ENCODE assay signal across 15 cellular contexts in genomic region chr10:128105383-128105782, GRCh38. TPM values are rescaled to one million over a fixed set of nuclear protein-coding genes. Genes with fewer than 3 reads are reported as not detected.
DNase-seq lines count a peak whose midpoint lies in the region; ATAC-seq and TF ChIP-seq lines count a peak whose summit lies in the region.
"Had no signal": no experiment of that assay in that cellular context is flagged by ENCODE, and none has a peak within 500 bp of the region (broad histone marks: within the 10 kb centered on the region; RNA-seq: fewer than 3 reads in every experiment).

No MANE protein-coding gene starts in this region.

- H3K36me3 ChIP-seq in PC-3 (ENCODE audit: low read depth, low read length): peaks cover 73% of the 10 kb centered on the region
- H3K36me3 ChIP-seq in upper lobe of right lung: no peaks in the 10 kb centered on the region

- no peak overlapping the region for H3K4me2 ChIP-seq in PC-3 (ENCODE audit: low read length)

- H3K27ac ChIP-seq in C4-2B (0 out of 2 replicates have a peak overlapping the region, but pooled peaks have one; percentile 7), PC-3 (ENCODE audit: low read length) (no peak overlapping the region), upper lobe of right lung (no peak overlapping the region)
- H3K27ac ChIP-seq: 22Rv1 had no signal

- H3K9ac ChIP-seq in PC-3 (ENCODE audit: low read length): no peak overlapping the region

- no peak for DNase-seq in T-helper 2 cell treated with Interferon-gamma antibody and Interleukin-4, amounts not matched to agents 5 μg/mL and 100 μg/mL, for 36 hours (ENCODE audit: low spot score)
- DNase-seq in T-helper 2 cell (no peak), PC-3 (no peak), osteocyte (ENCODE audit: extremely low spot score, unreplicated experiment) (peak; percentile 54), upper lobe of right lung (no peak), omental fat pad (ENCODE audit: low spot score) (no peak)
- DNase-seq: Caco-2; CD8-positive, alpha-beta memory T cell; DND-41; GF-D8; GOT3; H9; KBM-7 had no signal

- intact Hi-C loops in PC-3 (cut with micrococcal nuclease): no loop called here
- intact Hi-C loops in upper lobe of right lung (cut with DNase I): no loop called here

- ATAC-seq in PC-3 (no peak), upper lobe of right lung (no peak), omental fat pad (ENCODE audit: low FRiP score) (no peak)

- no peaks in the 10 kb centered on the region for H3K27me3 Mint-ChIP-seq in T-helper 2 cell treated with Interferon-gamma antibody and Interleukin-4, amounts not matched to agents 5 μg/mL and 100 μg/mL, for 36 hours (ENCODE audit: low read depth)
- no peaks in the 10 kb centered on the region for H3K27me3 Mint-ChIP-seq in osteocyte (ENCODE audit: unreplicated experiment)
- H3K27me3 Mint-ChIP-seq: CD8-positive, alpha-beta memory T cell had no signal

- H2AFZ ChIP-seq in PC-3 (ENCODE audit: low read length): no peak overlapping the region

- no peak overlapping the region for H3K4me3 Mint-ChIP-seq in T-helper 2 cell treated with Interferon-gamma antibody and Interleukin-4, amounts not matched to agents 5 μg/mL and 100 μg/mL, for 36 hours
- H3K4me3 Mint-ChIP-seq in osteocyte (ENCODE audit: unreplicated experiment): no peak overlapping the region
- H3K4me3 Mint-ChIP-seq: H9 had no signal

- CTCF ChIA-PET in PC-3 (lab: Charles Lee): no interaction called here

- H3K79me2 ChIP-seq in PC-3 (ENCODE audit: low read length): no peaks in the 10 kb centered on the region; the same call in 1 of the 2 replicates

- H3K4me3 ChIP-seq in PC-3 (ENCODE audit: low read length) (no peak overlapping the region), upper lobe of right lung (no peak overlapping the region)

- no peaks in the 10 kb centered on the region for H3K9me2 ChIP-seq in PC-3 (replicated peaks; ENCODE audit: low read length)

- peaks cover 40% of the 10 kb centered on the region for H3K36me3 Mint-ChIP-seq in T-helper 2 cell treated with Interferon-gamma antibody and Interleukin-4, amounts not matched to agents 5 μg/mL and 100 μg/mL, for 36 hours (ENCODE audit: low read depth)
- peaks cover 5% of the 10 kb centered on the region for H3K36me3 Mint-ChIP-seq in osteocyte (ENCODE audit: unreplicated experiment)
- H3K36me3 Mint-ChIP-seq: CD8-positive, alpha-beta memory T cell had no signal

- H3K4me1 Mint-ChIP-seq in T-helper 2 cell treated with Interferon-gamma antibody and Interleukin-4, amounts not matched to agents 5 μg/mL and 100 μg/mL, for 36 hours (ENCODE audit: low read depth): peaks cover 20% of the 10 kb centered on the region
- H3K4me1 Mint-ChIP-seq in osteocyte (ENCODE audit: unreplicated experiment): no peaks in the 10 kb centered on the region
- H3K4me1 Mint-ChIP-seq: H9 had no signal

- H3K27me3 ChIP-seq in PC-3 (ENCODE audit: low read length) (no peaks in the 10 kb centered on the region), upper lobe of right lung (no peaks in the 10 kb centered on the region)

- H3K4me1 ChIP-seq in PC-3 (ENCODE audit: insufficient read depth, low read length): no peaks in the 10 kb centered on the region
- H3K4me1 ChIP-seq in upper lobe of right lung: no peaks in the 10 kb centered on the region
- H3K4me1 ChIP-seq: Caco-2 had no signal

- POLR2A ChIA-PET in PC-3 (lab: Charles Lee; ENCODE audit: unreplicated experiment): no interaction called here

- H3K9me3 ChIP-seq in PC-3 (ENCODE audit: low read length) (no peaks in the 10 kb centered on the region), upper lobe of right lung (no peaks in the 10 kb centered on the region)
- H3K9me3 ChIP-seq: Caco-2 had no signal

- H4K20me1 ChIP-seq in PC-3 (ENCODE audit: low read length): no peaks in the 10 kb centered on the region

- BruUV-seq in PC-3 (replicated peaks; lab: Mats Ljungman, UMichigan): TSS peak; percentile 3

- no peaks in the 10 kb centered on the region for H3K9me3 Mint-ChIP-seq in T-helper 2 cell treated with Interferon-gamma antibody and Interleukin-4, amounts not matched to agents 5 μg/mL and 100 μg/mL, for 36 hours
- no peaks in the 10 kb centered on the region for H3K9me3 Mint-ChIP-seq in osteocyte (ENCODE audit: unreplicated experiment)
- H3K9me3 Mint-ChIP-seq: CD8-positive, alpha-beta memory T cell; H9 had no signal

- no peaks in the 10 kb centered on the region for H3F3A ChIP-seq in PC-3 (ENCODE audit: low read length, unreplicated experiment)

- TF ChIP-seq CTCF in C4-2B (conservative IDR thresholded peaks at IDR 0.05): no peak
- TF ChIP-seq CTCF in PC-3 (conservative IDR thresholded peaks at IDR 0.05; ENCODE audit: low read depth, low read length): no peak
- TF ChIP-seq CTCF in osteocyte (IDR thresholded peaks at IDR 0.05): no peak
- TF ChIP-seq CTCF in upper lobe of right lung (IDR thresholded peaks at IDR 0.05): no peak
- no peak for TF ChIP-seq CTCF in omental fat pad (IDR thresholded peaks at IDR 0.05)

- peak overlapping the region; percentile 39 for H3K27ac Mint-ChIP-seq in T-helper 2 cell treated with Interferon-gamma antibody and Interleukin-4, amounts not matched to agents 5 μg/mL and 100 μg/mL, for 36 hours
- H3K27ac Mint-ChIP-seq in osteocyte (ENCODE audit: unreplicated experiment): no peak overlapping the region
- H3K27ac Mint-ChIP-seq: H9 had no signal

RNA-seq across cellular contexts. Expression of gene MKI67, which starts 20.8 kb away (rescaled TPM):
- total RNA-seq in PC-3 (2014; rRNA removed): 66.0 and 84.9 TPM in 2 replicates
- total RNA-seq in osteocyte: 19.3 and 25.1 TPM in 2 replicates
- total RNA-seq in upper lobe of right lung: 2.1 TPM
- 1 to 10 TPM in 3 of 4 donors, under 1 TPM in 1; 0.63 to 9.6 (median 1.6) TPM for total RNA-seq in omental fat pad
